34 cellular contexts compared by ENCODE assay signal in genomic region chr7:88867158-88867557, GRCh38.
"Had no signal": no experiment of that assay in that cellular context is flagged by ENCODE, and none has a peak within 500 bp of the region (broad histone marks: within the 10 kb centered on the region; RNA-seq: fewer than 3 reads in every experiment).

No MANE protein-coding gene starts in this region.

- H3K9me3 ChIP-seq: adrenal gland, body of pancreas had no signal

- H3K27ac ChIP-seq: adrenal gland, ascending aorta, body of pancreas, brain microvascular endothelial cell, breast epithelium, cardiac muscle cell had no signal

- ATAC-seq: activated naive CD4-positive, alpha-beta T cell treated with anti-CD3 and anti-CD28 coated beads, Interleukin-2, amount 50 U/mL, for 72 hours; activated naive CD8-positive, alpha-beta T cell treated with anti-CD3 and anti-CD28 coated beads, Interleukin-2, amount 50 U/mL, for 24 hours; activated T-cell treated with anti-CD3 and anti-CD28 coated beads, Interleukin-2, amount 50 U/mL, for 4 hours; activated T-cell treated with anti-CD3 and anti-CD28 coated beads, Interleukin-2, amount 50 U/mL, for 72 hours; activated T-helper 17 cell treated with anti-CD3 and anti-CD28 coated beads, Interleukin-2, amount 50 U/mL, for 72 hours; body of pancreas had no signal

- H3K4me1 ChIP-seq: adrenal gland, ascending aorta, body of pancreas, breast epithelium had no signal

- H3K36me3 ChIP-seq: adrenal gland, ascending aorta, brain microvascular endothelial cell, breast epithelium, cardiac muscle cell had no signal

- H3K27me3 ChIP-seq: adrenal gland, ascending aorta, body of pancreas, brain microvascular endothelial cell, breast epithelium, cardiac muscle cell had no signal

- H3K4me3 ChIP-seq: adrenal gland, ascending aorta, body of pancreas, breast epithelium, cardiac muscle cell had no signal

- DNase-seq: activated effector memory CD4-positive, alpha-beta T cell treated with anti-CD3 and anti-CD28 coated beads, Interleukin-2, amount 50 U/mL, for 16 hours; activated effector memory CD4-positive, alpha-beta T cell treated with Interleukin-2 at 50 U/mL for 16 hours; activated gamma-delta T cell; activated gamma-delta T cell treated with Interleukin-2 at 50 U/mL for 16 hours; activated naive CD4-positive, alpha-beta T cell; activated naive CD4-positive, alpha-beta T cell treated with anti-CD3 and anti-CD28 coated beads for 36 hours; activated naive CD4-positive, alpha-beta T cell treated with anti-CD3 and anti-CD28 coated beads, Interleukin-2, amount 10 ng/mL, durations not matched to agents 7 days and 5 days; activated naive CD4-positive, alpha-beta T cell treated with anti-CD3 and anti-CD28 coated beads, Interleukin-2, amount 50 U/mL, for 16 hours; activated naive CD4-positive, alpha-beta T cell treated with Interleukin-2 at 50 U/mL for 16 hours; activated naive CD8-positive, alpha-beta T cell treated with anti-CD3 and anti-CD28 coated beads for 36 hours; activated naive CD8-positive, alpha-beta T cell treated with anti-CD3 and anti-CD28 coated beads, Interleukin-2, amount 10 ng/mL, durations not matched to agents 7 days and 5 days; activated naive CD8-positive, alpha-beta T cell treated with anti-CD3 and anti-CD28 coated beads, Interleukin-2, amount 50 U/mL, for 24 hours; activated T-cell treated with anti-CD3 and anti-CD28 coated beads, Interleukin-2, amount 50 U/mL, for 1 hour; activated T-cell treated with anti-CD3 and anti-CD28 coated beads, Interleukin-2, amount 50 U/mL, for 24 hours; activated T-cell treated with anti-CD3 and anti-CD28 coated beads, Interleukin-2, amount 50 U/mL, for 4 hours; activated T-cell treated with anti-CD3 and anti-CD28 coated beads, Interleukin-2, amount 50 U/mL, for 48 hours; activated T-cell treated with anti-CD3 and anti-CD28 coated beads, Interleukin-2, amount 50 U/mL, for 72 hours; adrenal gland; amniotic stem cell; amygdala; anterior cingulate cortex; aorta; body of pancreas; brain microvascular endothelial cell; caudate nucleus; central memory CD4-positive, alpha-beta T cell; cerebellar nuclear complex had no signal

- FAIRE-seq: astrocyte, bronchial epithelial cell had no signal
